In genomic region chr2:53315170-53315569, GRCh38 we compare ENCODE assay signal across 29 cellular contexts.
"Had no signal": no experiment of that assay in that cellular context is flagged by ENCODE, and none has a peak within 500 bp of the region (broad histone marks: within the 10 kb centered on the region; RNA-seq: fewer than 3 reads in every experiment).

No MANE protein-coding gene starts in this region.

- H3K27me3 ChIP-seq: breast epithelium, MG63, Peyer's patch, SJCRH30 had no signal

- H3K36me3 ChIP-seq: breast epithelium, MG63, Peyer's patch, SJCRH30 had no signal

- H3K27ac ChIP-seq: breast epithelium, Peyer's patch, RWPE1, SJCRH30, VCaP had no signal

- H3K4me1 ChIP-seq: breast epithelium, Peyer's patch, SJCRH30 had no signal

- ATAC-seq: activated T-cell treated with anti-CD3 and anti-CD28 coated beads, Interleukin-2, amount 50 U/mL, for 72 hours had no signal

- H3K4me3 ChIP-seq: breast epithelium, MG63, Peyer's patch, SJCRH30 had no signal

- DNase-seq: activated CD4-positive, alpha-beta memory T cell treated with anti-CD3 and anti-CD28 coated beads for 36 hours; activated CD4-positive, alpha-beta T cell treated with anti-CD3 and anti-CD28 coated beads, Interleukin-2, amount 10 ng/mL, durations not matched to agents 7 days and 5 days; activated CD4-positive, CD25-positive, alpha-beta regulatory T cell; activated gamma-delta T cell treated with Interleukin-2 at 50 U/mL for 16 hours; activated naive CD4-positive, alpha-beta T cell treated with anti-CD3 and anti-CD28 coated beads, Interleukin-2, amount 10 ng/mL, durations not matched to agents 7 days and 5 days; activated naive CD8-positive, alpha-beta T cell treated with anti-CD3 and anti-CD28 coated beads for 36 hours; activated T-cell treated with anti-CD3 and anti-CD28 coated beads for 4 hours; activated T-cell treated with anti-CD3 and anti-CD28 coated beads, Interleukin-2, amount 50 U/mL, for 72 hours; central memory CD4-positive, alpha-beta T cell; Kasumi-1; KBM-7; MG63; NCI-H1105; NCI-H1436; NCI-H1694 treated with DMSO at 0.1 percent for 48 hours; NCI-H2029 treated with DMSO at 0.1 percent for 48 hours; NCI-H345; NCI-H510A; NCI-H69; NK-92 treated with Interleukin-12 subunit alpha and Interleukin-12 subunit beta, amount 100 ng/mL, for 24 hours; OCI-M1; Peyer's patch; Right ventricle myocardium superior; SJCRH30; SK-N-SH; T-helper 1 cell had no signal

- H3K9me3 ChIP-seq: breast epithelium, MG63, Peyer's patch, SJCRH30, SK-N-SH had no signal
